8 cellular contexts compared by ENCODE assay signal in genomic region chrX:318068-318738, GRCh38. TPM values are rescaled to one million over a fixed set of nuclear protein-coding genes. Genes with fewer than 3 reads are reported as not detected.
A peak's percentile ranks its signal among the peaks of the same experiment; 100 is the strongest.
DNase-seq lines count a peak whose midpoint lies in the region; ATAC-seq and TF ChIP-seq lines count a peak whose summit lies in the region.

No MANE protein-coding gene starts in this region.

- H3K27ac ChIP-seq in CD4-positive, CD25-positive, alpha-beta regulatory T cell (ENCODE audit: insufficient read depth, low read length, poor library complexity, severe bottlenecking): peak overlapping the region; percentile 96
- H3K27ac ChIP-seq in IMR-90 (ENCODE audit: insufficient read depth, low read length) (peak overlapping the region; percentile 82), neural progenitor cell (peak overlapping the region; percentile 91)

- DNase-seq in CD4-positive, CD25-positive, alpha-beta regulatory T cell: peak; percentile 96 to 99 (median 98)
- DNase-seq in IMR-90 (peak; percentile 97), activated T-cell treated with anti-CD3 and anti-CD28 coated beads for 4 hours (peak; percentile 95), fibroblast of peridontal ligament (ENCODE audit: extremely low read depth) (peak; percentile 97), neural progenitor cell (ENCODE audit: low spot score) (peak; percentile 100), superior temporal gyrus (ENCODE audit: extremely low spot score) (peak; percentile 90), hippocampal formation (lab: John Stamatoyannopoulos, UW) (no peak)

- 0% methylated on average over 43 of the region's 61 CpGs; no CpG with 5 or more reads in 1 of the 2 experiments for WGBS in IMR-90 (ENCODE audit: extremely low coverage in 2 of 2, insufficient read length in 1 of 2), 2 experiments

- H3K4me1 Mint-ChIP-seq in CD4-positive, CD25-positive, alpha-beta regulatory T cell: peaks cover 4 to 28% (median 16%) of the 10 kb centered on the region in 4 donors
- peaks cover 7% of the 10 kb centered on the region for H3K4me1 Mint-ChIP-seq in neural progenitor cell

- peak; percentile 77; the same call in 1 of the 2 replicates for TF ChIP-seq POLR2A in IMR-90 (IDR thresholded peaks at IDR 0.05; ENCODE audit: low read depth, low read length)

- peak overlapping the region in 1 of 2 experiments; percentile 83; a peak in 1 of 4 replicates for H4K8ac ChIP-seq in IMR-90 (ENCODE audit: low read depth in 2 of 2, low read length in 2 of 2)

- H3K79me1 ChIP-seq in IMR-90 (ENCODE audit: low read depth in 1 of 2, low read length in 2 of 2): peaks cover 0 to 13% of the 10 kb centered on the region in 2 experiments; a peak in 2 of 4 replicates

- H2AFZ ChIP-seq in IMR-90 (replicated peaks; ENCODE audit: low read length, poor library complexity) (peak overlapping the region; percentile 98), neural progenitor cell (replicated peaks) (no peak overlapping the region)

- H4K20me1 ChIP-seq in IMR-90 (ENCODE audit: insufficient read depth, low read length) (no peaks in the 10 kb centered on the region), neural progenitor cell (ENCODE audit: low read depth) (peaks cover 21% of the 10 kb centered on the region)

- dilution Hi-C loops in IMR-90 (cut with HindIII; ENCODE audit: low sequenced_read_pairs, unreplicated experiment): no loop called here

- POLR2A ChIA-PET in IMR-90 (lab: Charles Lee; ENCODE audit: unreplicated experiment): no interaction called here

- H3K18ac ChIP-seq in IMR-90 (ENCODE audit: low read depth, low read length): no peak overlapping the region

- peak overlapping the region; percentile 96 for H2AK9ac ChIP-seq in IMR-90 (replicated peaks; ENCODE audit: low read depth, low read length, poor library complexity)

- TF ChIP-seq CTCF in IMR-90 (conservative IDR thresholded peaks at IDR 0.05; ENCODE audit: low read depth, low read length) (no peak), neural progenitor cell (IDR thresholded peaks at IDR 0.05) (no peak)

- no peak overlapping the region for H2BK20ac ChIP-seq in IMR-90 (ENCODE audit: low read depth, low read length)

- 0 out of 2 replicates have a peak overlapping the region, but pooled peaks have one; percentile 66 for H3K14ac ChIP-seq in IMR-90 (replicated peaks; ENCODE audit: low read depth, low read length)

- H3K4me1 ChIP-seq in CD4-positive, CD25-positive, alpha-beta regulatory T cell (ENCODE audit: control insufficient read depth, insufficient read depth, low read length, poor library complexity, severe bottlenecking): peaks cover 26% of the 10 kb centered on the region
- H3K4me1 ChIP-seq in IMR-90 (ENCODE audit: control insufficient read depth, insufficient read depth, low read length): peaks cover 2% of the 10 kb centered on the region; the same call in 1 of the 2 replicates
- peaks cover 7% of the 10 kb centered on the region for H3K4me1 ChIP-seq in neural progenitor cell

- H3K9me3 ChIP-seq in CD4-positive, CD25-positive, alpha-beta regulatory T cell (ENCODE audit: control insufficient read depth in 2 of 2, low read length in 2 of 2): no peaks in the 10 kb centered on the region
- H3K9me3 ChIP-seq in IMR-90 (ENCODE audit: control insufficient read depth, insufficient read depth, low read length) (no peaks in the 10 kb centered on the region), neural progenitor cell (ENCODE audit: low read depth) (no peaks in the 10 kb centered on the region)

- peaks cover 12% of the 10 kb centered on the region for H3K36me3 Mint-ChIP-seq in CD4-positive, CD25-positive, alpha-beta regulatory T cell
- peaks cover 5% of the 10 kb centered on the region for H3K36me3 Mint-ChIP-seq in neural progenitor cell

- TF ChIP-seq RAD21 in IMR-90 (IDR thresholded peaks at IDR 0.05; ENCODE audit: low read length): no peak

- H2BK15ac ChIP-seq in IMR-90 (ENCODE audit: low read depth, low read length): no peak overlapping the region

- peak overlapping the region; percentile 5; the same call in 1 of the 2 replicates for H4K5ac ChIP-seq in IMR-90 (ENCODE audit: low read depth, low read length)

- peak overlapping the region; percentile 88 to 96 (median 92) for H3K4me3 Mint-ChIP-seq in CD4-positive, CD25-positive, alpha-beta regulatory T cell
- peak overlapping the region; percentile 91 for H3K4me3 Mint-ChIP-seq in neural progenitor cell

- peaks cover 0 to 1% (median 0%) of the 10 kb centered on the region in 7 donors for H3K9me3 Mint-ChIP-seq in CD4-positive, CD25-positive, alpha-beta regulatory T cell
- H3K9me3 Mint-ChIP-seq in neural progenitor cell: no peaks in the 10 kb centered on the region

- H3K36me3 ChIP-seq in CD4-positive, CD25-positive, alpha-beta regulatory T cell (ENCODE audit: control insufficient read depth, insufficient read depth, low read length): peaks cover 20% of the 10 kb centered on the region
- H3K36me3 ChIP-seq in IMR-90 (ENCODE audit: control insufficient read depth, insufficient read depth, low read length) (peaks cover 19% of the 10 kb centered on the region), neural progenitor cell (no peaks in the 10 kb centered on the region)

- H2BK5ac ChIP-seq in IMR-90 (ENCODE audit: low read depth, low read length, poor library complexity, severe bottlenecking): peak overlapping the region; percentile 66

- no peak overlapping the region for H2BK120ac ChIP-seq in IMR-90 (ENCODE audit: low read depth, low read length)

- H3K4ac ChIP-seq in IMR-90 (ENCODE audit: low read depth, low read length): peak overlapping the region; percentile 33; the same call in 1 of the 2 replicates

- H3K27me3 Mint-ChIP-seq in CD4-positive, CD25-positive, alpha-beta regulatory T cell: peaks cover 23% of the 10 kb centered on the region
- peaks cover 13% of the 10 kb centered on the region for H3K27me3 Mint-ChIP-seq in neural progenitor cell (ENCODE audit: insufficient read depth, low read depth)

- intact Hi-C loops in IMR-90 (cut with micrococcal nuclease): no loop called here

- H3K56ac ChIP-seq in IMR-90 (ENCODE audit: extremely low read depth, insufficient read depth, low read length): 0 out of 2 replicates have a peak overlapping the region, but pooled peaks have one; percentile 32

- peak; percentile 56 to 60 for ATAC-seq in CD4-positive, CD25-positive, alpha-beta regulatory T cell (ENCODE audit: low read depth in 2 of 2)
- peak; percentile 60 for ATAC-seq in GM21515 (IDR thresholded peaks at IDR 0.05; ENCODE audit: unreplicated experiment)
- ATAC-seq in IMR-90 (ENCODE audit: low read depth): peak; percentile 82

- no peaks in the 10 kb centered on the region for H3K27me3 ChIP-seq in CD4-positive, CD25-positive, alpha-beta regulatory T cell (ENCODE audit: control insufficient read depth, insufficient read depth, low read length)
- H3K27me3 ChIP-seq in IMR-90 (ENCODE audit: control insufficient read depth, insufficient read depth, low read length): no peaks in the 10 kb centered on the region
- H3K27me3 ChIP-seq in neural progenitor cell: no peaks in the 10 kb centered on the region

- peak overlapping the region; percentile 51 for H3K4me2 ChIP-seq in IMR-90 (ENCODE audit: low read depth, low read length)
- peak overlapping the region; percentile 72 for H3K4me2 ChIP-seq in neural progenitor cell

- peaks cover 23% of the 10 kb centered on the region for H3F3A ChIP-seq in neural progenitor cell (ENCODE audit: low read depth)

- no TSS peak for BruUV-seq in IMR-90 (replicated peaks; lab: Mats Ljungman, UMichigan)

- no peaks in the 10 kb centered on the region for H3K9me1 ChIP-seq in IMR-90 (ENCODE audit: insufficient read depth, low read length)

- in situ Hi-C loops in IMR-90 (cut with MboI; ENCODE audit: low sequenced_read_pairs): no loop called here

- peaks cover 32% of the 10 kb centered on the region for H3K79me2 ChIP-seq in neural progenitor cell (ENCODE audit: low read depth)

- H3K4me3 ChIP-seq in CD4-positive, CD25-positive, alpha-beta regulatory T cell (ENCODE audit: low read depth, low read length): no peak overlapping the region
- peak overlapping the region; percentile 82 for H3K4me3 ChIP-seq in IMR-90 (ENCODE audit: insufficient read depth, low read depth, low read length)
- peak overlapping the region; percentile 68 for H3K4me3 ChIP-seq in neural progenitor cell

- H2AK5ac ChIP-seq in IMR-90 (ENCODE audit: low read depth, low read length): peak overlapping the region; percentile 22; the same call in 1 of the 2 replicates

- CTCF ChIA-PET in IMR-90 (lab: Yijun Ruan, JAX): no interaction called here

- no peak overlapping the region for H3K23ac ChIP-seq in IMR-90 (ENCODE audit: low read depth, low read length)

- peak overlapping the region; percentile 96 to 99 (median 99) for H3K27ac Mint-ChIP-seq in CD4-positive, CD25-positive, alpha-beta regulatory T cell
- peak overlapping the region; percentile 36 for H3K27ac Mint-ChIP-seq in neural progenitor cell

- H4K91ac ChIP-seq in IMR-90 (ENCODE audit: insufficient read depth, low read depth, low read length): no peak overlapping the region

- H3K9ac ChIP-seq in IMR-90 (ENCODE audit: low read depth, low read length) (peak overlapping the region; percentile 57), neural progenitor cell (no peak overlapping the region)

TF ChIP-seq in IMR-90, 13 proteins besides CTCF, POLR2A, EP300 and RAD21:
- TF ChIP-seq MAZ (IDR thresholded peaks at IDR 0.05; ENCODE audit: borderline replicate concordance, low read depth, low read length): 0 out of 2 replicates have a peak, but pooled peaks have one; percentile 72
- TF ChIP-seq MAFK (IDR thresholded peaks at IDR 0.05; ENCODE audit: low read depth, low read length): no peak

RNA-seq across cellular contexts. Expression of gene GTPBP6, which starts 0.4 kb away (rescaled TPM):
- 62.2 TPM for total RNA-seq in CD4-positive, CD25-positive, alpha-beta regulatory T cell
- 10 to 100 TPM; 29.7 to 42.8 (median 35.6) TPM for polyA plus RNA-seq in CD4-positive, CD25-positive, alpha-beta regulatory T cell
- 24.0 and 24.7 TPM in 2 replicates for total RNA-seq in IMR-90 (2012; rRNA removed)
- 31.6 and 36.6 TPM in 2 replicates for polyA plus RNA-seq in IMR-90 (2012; rRNA removed)
- polyA plus RNA-seq in IMR-90 (2012; cell fraction: cytosol; rRNA removed): 35.3 and 45.5 TPM in 2 replicates
- polyA plus RNA-seq in IMR-90 (2012; cell fraction: nucleus; rRNA removed; ENCODE audit: low replicate concordance): 29.3 and 56.5 TPM in 2 replicates
- total RNA-seq in neural progenitor cell (ENCODE audit: low replicate concordance): 16.6 and 52.6 TPM in 2 replicates

RNA-seq across cellular contexts. Expression of gene PLCXD1, which starts 37.0 kb away (rescaled TPM):
- total RNA-seq in CD4-positive, CD25-positive, alpha-beta regulatory T cell: 13.3 TPM
- 1 to 10 TPM; 2.9 to 5.9 (median 4.3) TPM for polyA plus RNA-seq in CD4-positive, CD25-positive, alpha-beta regulatory T cell
- total RNA-seq in IMR-90 (2012; rRNA removed) (16.7 and 19.2 TPM in 2 replicates), neural progenitor cell (ENCODE audit: low replicate concordance) (25.7 and 76.4 TPM in 2 replicates)
- 16.9 and 17.7 TPM in 2 replicates for polyA plus RNA-seq in IMR-90 (2012; rRNA removed)
- 13.3 and 17.3 TPM in 2 replicates for polyA plus RNA-seq in IMR-90 (2012; cell fraction: cytosol; rRNA removed)
- 32.9 and 59.1 TPM in 2 replicates for polyA plus RNA-seq in IMR-90 (2012; cell fraction: nucleus; rRNA removed; ENCODE audit: low replicate concordance)

Comparison
In these comparisons a context has a peak if more than half of its experiments do, and no peak if none do; other contexts are left out.
1. DNase-seq: peak in CD4-positive, CD25-positive, alpha-beta regulatory T cell (3 of 3), IMR-90 (single experiment), activated T-cell treated with anti-CD3 and anti-CD28 coated beads for 4 hours (single experiment), fibroblast of peridontal ligament (single experiment), neural progenitor cell (single experiment) and superior temporal gyrus (single experiment); none in hippocampal formation (0 of 2).
2. Peak in every context shown above with its lines, with median percentiles within 50 percentile points of each other: ATAC-seq and H3K27ac ChIP-seq.